Comparison of ENCODE assay signal across 8 cellular contexts in the genomic region with DNA sequence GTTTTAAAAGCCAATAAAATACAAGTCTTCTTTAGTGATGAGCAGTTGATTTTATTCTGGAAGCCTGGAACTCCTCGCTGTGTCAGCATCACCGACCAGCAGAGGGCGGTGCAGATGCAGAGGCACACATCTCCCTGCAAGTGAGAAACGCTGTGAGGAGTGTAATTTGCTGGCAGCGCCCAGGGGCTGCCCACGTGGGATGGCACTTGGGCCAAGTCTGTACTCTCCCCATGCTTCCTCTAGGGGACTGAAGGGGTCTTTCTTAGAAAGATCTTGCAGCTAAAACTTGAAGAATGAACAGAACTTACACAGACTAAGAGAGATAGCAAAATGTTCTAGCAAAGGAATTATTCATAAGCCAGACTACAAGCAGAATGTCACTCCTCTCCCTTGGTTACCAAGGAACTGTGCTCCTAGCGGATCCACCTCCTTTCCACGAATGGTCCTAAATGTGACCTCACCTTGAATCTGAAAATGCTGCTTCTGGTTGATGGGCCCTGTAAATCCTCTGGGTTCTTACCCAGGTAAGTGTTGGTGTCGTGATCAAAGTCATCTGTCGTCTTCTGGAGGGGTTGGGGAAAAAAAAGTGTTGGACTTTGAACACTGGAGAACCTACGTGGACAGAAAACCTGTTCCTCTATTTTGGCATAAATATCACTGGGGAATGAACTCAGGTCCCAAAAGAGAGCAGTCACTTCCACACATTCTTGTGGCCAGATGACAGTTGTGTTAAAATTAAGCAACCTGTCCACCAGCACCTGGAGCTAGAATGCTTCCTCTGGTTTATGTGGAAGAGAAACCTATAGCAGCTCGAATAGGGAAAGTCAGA. TPM values are rescaled to one million over a fixed set of nuclear protein-coding genes. Genes with fewer than 3 reads are reported as not detected.
DNase-seq lines count a peak whose midpoint lies in the region; ATAC-seq and TF ChIP-seq lines count a peak whose summit lies in the region.

No MANE protein-coding gene starts in this region.

- H3K4me1 Mint-ChIP-seq in endothelial cell (ENCODE audit: unreplicated experiment) = no peaks in the 10 kb centered on the region

- ATAC-seq in GM19372 (IDR thresholded peaks at IDR 0.05; ENCODE audit: low read depth, unreplicated experiment) (peak; percentile 87), HG03442 (IDR thresholded peaks at IDR 0.05; ENCODE audit: unreplicated experiment) (peak; percentile 93)

- no peaks in the 10 kb centered on the region for H3K36me3 Mint-ChIP-seq in endothelial cell (ENCODE audit: low read depth, unreplicated experiment)

- no peaks in the 10 kb centered on the region for H3K9me3 Mint-ChIP-seq in endothelial cell (ENCODE audit: unreplicated experiment)

- DNase-seq in COLO668 (lab: John Stamatoyannopoulos, UW; ENCODE audit: unreplicated experiment) = peak; percentile 73
- peak; percentile 55 for DNase-seq in NCI-H774 (lab: John Stamatoyannopoulos, UW)
- DNase-seq in activated CD8-positive, alpha-beta memory T cell treated with anti-CD3 and anti-CD28 coated beads for 24 hours = peak; percentile 90
- peak; percentile 85 for DNase-seq in endothelial cell (ENCODE audit: low spot score)
- peak; percentile 50 for DNase-seq in middle frontal gyrus (ENCODE audit: extremely low spot score, low spot score)
- peak; percentile 73 for DNase-seq in stimulated activated CD8-positive, alpha-beta memory T cell treated with anti-CD3 and anti-CD28 coated beads, Interleukin-4, amount 100 ng/mL, for 24 hours (ENCODE audit: low read depth)

- H3K27me3 Mint-ChIP-seq in endothelial cell (ENCODE audit: unreplicated experiment) = no peaks in the 10 kb centered on the region

- peak; percentile 86 for TF ChIP-seq CTCF in endothelial cell (IDR thresholded peaks at IDR 0.05; ENCODE audit: unreplicated experiment)

- H3K4me3 Mint-ChIP-seq in endothelial cell (ENCODE audit: unreplicated experiment) = no peak overlapping the region

- no peak overlapping the region for H3K27ac Mint-ChIP-seq in endothelial cell (ENCODE audit: unreplicated experiment)

RNA-seq across cellular contexts. Expression of a gene that starts 31.8 kb away (rescaled TPM):
- total RNA-seq in endothelial cell (ENCODE audit: unreplicated experiment) = 1.6 TPM

Comparison
In these comparisons a context has a peak if more than half of its experiments do, and no peak if none do; other contexts are left out.
1. Peak in every context shown above with its lines: DNase-seq and ATAC-seq.